1 cellular context compared by ENCODE assay signal in genomic region chr19:34733826-34734600, GRCh38.
A peak's percentile ranks its signal among the peaks of the same experiment; 100 is the strongest.
TF ChIP-seq lines count a peak whose summit lies in the region.

TSS of gene ZNF181 (plus strand) at chr19:34734243. CDS start at chr19:34735038, 795 bp downstream.

TF ChIP-seq in GM12878, 131 proteins besides CTCF, POLR2A, EP300 and RAD21 (continued from another document):
- TF ChIP-seq SPI1 (IDR thresholded peaks at IDR 0.05; ENCODE audit: borderline replicate concordance, insufficient read depth, low read depth, low read length): no peak
- TF ChIP-seq ATF7 (IDR thresholded peaks at IDR 0.05; ENCODE audit: low read depth): peak; percentile 5; the same call in 1 of the 2 replicates
- TF ChIP-seq PRDM15 (CRISPR knock-in tag; IDR thresholded peaks at IDR 0.05): no peak
- TF ChIP-seq MYC (IDR thresholded peaks at IDR 0.05; ENCODE audit: insufficient read depth, insufficient read length, insufficient replicate concordance, low read length, severe bottlenecking): no peak
- TF ChIP-seq ZNF622 (IDR thresholded peaks at IDR 0.05): no peak
- TF ChIP-seq POLR2AphosphoS2 (IDR thresholded peaks at IDR 0.05; ENCODE audit: low read depth, low read length): peak; percentile 5; the same call in 1 of the 2 replicates
- TF ChIP-seq SREBF2 (IDR thresholded peaks at IDR 0.05; ENCODE audit: low read length): no peak
- TF ChIP-seq ZNF207 (IDR thresholded peaks at IDR 0.05; ENCODE audit: borderline replicate concordance): peak; percentile 54; the same call in 1 of the 2 replicates
- no peak for TF ChIP-seq ZZZ3 (IDR thresholded peaks at IDR 0.05; ENCODE audit: control insufficient read depth, insufficient read length, low read depth)
- TF ChIP-seq E2F4 (IDR thresholded peaks at IDR 0.05; ENCODE audit: low read depth, low read length): no peak
- TF ChIP-seq TCF3 (IDR thresholded peaks at IDR 0.05; ENCODE audit: borderline replicate concordance, insufficient read depth, low read depth, low read length): no peak
- no peak for TF ChIP-seq RBBP5 (conservative IDR thresholded peaks at IDR 0.05)
- TF ChIP-seq ZNF24 (IDR thresholded peaks at IDR 0.05): no peak
- 0 out of 2 replicates have a peak, but pooled peaks have one; percentile 39 for TF ChIP-seq ZNF687 (IDR thresholded peaks at IDR 0.05)
- no peak for TF ChIP-seq IRF5 (IDR thresholded peaks at IDR 0.05; ENCODE audit: borderline replicate concordance)
- TF ChIP-seq IKZF1 (conservative IDR thresholded peaks at IDR 0.05): peak; percentile 99
- 0 out of 2 replicates have a peak, but pooled peaks have one; percentile 32 for TF ChIP-seq TCF12 (IDR thresholded peaks at IDR 0.05; ENCODE audit: low read depth, low read length)
- no peak for TF ChIP-seq NR2C2 (IDR thresholded peaks at IDR 0.05; ENCODE audit: borderline replicate concordance, control insufficient read depth, insufficient read length, low read depth)
- no peak for TF ChIP-seq MXI1 (IDR thresholded peaks at IDR 0.05; ENCODE audit: low read depth, low read length)
- peak in 1 of 2 experiments; percentile 46; a peak in 2 of 4 replicates for TF ChIP-seq BHLHE40 (IDR thresholded peaks at IDR 0.05; ENCODE audit: borderline replicate concordance in 1 of 2, low read depth in 2 of 2, low read length in 1 of 2)
- TF ChIP-seq CBFB (IDR thresholded peaks at IDR 0.05; ENCODE audit: low read depth): peak; percentile 66
